Comparison of ENCODE assay signal across 27 cellular contexts in the genomic region with DNA sequence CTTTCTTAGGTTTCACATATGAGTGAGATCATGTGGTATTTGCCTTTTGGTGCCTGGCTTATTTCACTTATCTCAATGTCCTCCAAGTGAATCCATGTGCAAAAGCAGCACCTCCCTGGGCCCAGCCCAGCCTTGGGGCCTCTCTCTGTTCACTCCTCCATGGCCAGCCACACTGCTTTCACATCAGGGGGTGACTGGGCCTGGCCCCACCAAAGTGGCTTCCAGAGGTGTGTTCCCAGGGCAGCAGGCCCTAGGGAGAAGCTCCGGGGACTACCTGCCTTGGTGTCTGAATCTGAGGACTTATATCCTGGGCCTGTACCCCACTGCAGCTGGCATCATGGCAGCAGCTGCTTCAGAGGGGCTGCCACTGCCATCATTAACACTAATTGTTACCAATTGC.
"Had no signal": no experiment of that assay in that cellular context is flagged by ENCODE, and none has a peak within 500 bp of the region (broad histone marks: within the 10 kb centered on the region; RNA-seq: fewer than 3 reads in every experiment).

No MANE protein-coding gene starts in this region.

- H3K4me1 ChIP-seq: heart left ventricle, left ventricle myocardium inferior, prostate gland, sigmoid colon, spleen, suprapubic skin, tibial artery, upper lobe of right lung had no signal

- H3K36me3 Mint-ChIP-seq: stimulated activated naive B cell treated with anti-CD40 and anti-IgM and Interleukin-4, amounts not matched to agents 10 μg/mL and 1 μg/mL and 100 μg/mL, for 72 hours had no signal

- H3K4me3 Mint-ChIP-seq: immature natural killer cell; naive thymus-derived CD4-positive, alpha-beta T cell; natural killer cell treated with Interleukin-12 subunit alpha and Interleukin-12 subunit beta and Interleukin-15 and Interleukin-18, amount 100 ng/mL, for 72 hours; stimulated activated naive B cell treated with anti-CD40 and anti-IgM and Interleukin-4, amounts not matched to agents 10 μg/mL and 1 μg/mL and 100 μg/mL, for 72 hours had no signal

- ATAC-seq: pancreas, right cardiac atrium had no signal

- H3K27me3 Mint-ChIP-seq: naive thymus-derived CD4-positive, alpha-beta T cell; natural killer cell treated with Interleukin-12 subunit alpha and Interleukin-12 subunit beta and Interleukin-15 and Interleukin-18, amount 100 ng/mL, for 72 hours; stimulated activated naive B cell treated with anti-CD40 and anti-IgM and Interleukin-4, amounts not matched to agents 10 μg/mL and 1 μg/mL and 100 μg/mL, for 72 hours had no signal

- FAIRE-seq: islet of Langerhans, pancreas, small intestine, urothelium cell line had no signal

- DNase-seq: heart left ventricle; hypothalamus; immature natural killer cell; left ventricle myocardium inferior; midbrain; mucosa of descending colon; naive thymus-derived CD4-positive, alpha-beta T cell; nucleus accumbens; pancreas; retina; sigmoid colon; small intestine; spleen; stimulated activated CD4-positive, alpha-beta T cell treated with anti-CD3 and anti-CD28 coated beads, Interleukin-4, amount 100 ng/mL, for 24 hours; stimulated activated naive B cell treated with anti-CD40 and anti-IgM and Interleukin-4, amounts not matched to agents 10 μg/mL and 1 μg/mL and 100 μg/mL, for 72 hours; stimulated activated naive CD8-positive, alpha-beta T cell treated with anti-CD3 and anti-CD28 coated beads, Interleukin-15, Interleukin-2, amounts not matched to agents 100 U/mL and 50 U/mL, for 24 hours; tibial artery; trophoblast cell; upper lobe of right lung had no signal

- H3K4me3 ChIP-seq: heart left ventricle, left ventricle myocardium inferior, lung, mucosa of descending colon, pancreas, prostate gland, sigmoid colon, spleen, suprapubic skin, thoracic aorta, tibial artery, upper lobe of right lung had no signal

- H3K9me3 ChIP-seq: pancreas, prostate gland, sigmoid colon, suprapubic skin, thoracic aorta, upper lobe of right lung had no signal

- H3K36me3 ChIP-seq: heart left ventricle, left ventricle myocardium inferior, pancreas, prostate gland, sigmoid colon, spleen, suprapubic skin, thoracic aorta, tibial artery, upper lobe of right lung had no signal

- H3K27ac Mint-ChIP-seq: immature natural killer cell; naive thymus-derived CD4-positive, alpha-beta T cell; natural killer cell treated with Interleukin-12 subunit alpha and Interleukin-12 subunit beta and Interleukin-15 and Interleukin-18, amount 100 ng/mL, for 72 hours; stimulated activated naive B cell treated with anti-CD40 and anti-IgM and Interleukin-4, amounts not matched to agents 10 μg/mL and 1 μg/mL and 100 μg/mL, for 72 hours had no signal

- H3K27ac ChIP-seq: heart left ventricle, left ventricle myocardium inferior, pancreas, prostate gland, sigmoid colon, spleen, suprapubic skin, thoracic aorta, tibial artery, upper lobe of right lung had no signal

- H3K4me1 Mint-ChIP-seq: naive thymus-derived CD4-positive, alpha-beta T cell; stimulated activated naive B cell treated with anti-CD40 and anti-IgM and Interleukin-4, amounts not matched to agents 10 μg/mL and 1 μg/mL and 100 μg/mL, for 72 hours had no signal
